In genomic region chr11:12453243-12453642, GRCh38 we compare ENCODE assay signal across 27 cellular contexts.
"Had no signal": no experiment of that assay in that cellular context is flagged by ENCODE, and none has a peak within 500 bp of the region (broad histone marks: within the 10 kb centered on the region; RNA-seq: fewer than 3 reads in every experiment).

No MANE protein-coding gene starts in this region.

- ATAC-seq: activated CD8-positive, alpha-beta T cell treated with anti-CD3 and anti-CD28 coated beads for 36 hours; activated naive CD8-positive, alpha-beta T cell treated with anti-CD3 and anti-CD28 coated beads, Interleukin-2, amount 50 U/mL, for 24 hours; activated T-cell treated with anti-CD3 and anti-CD28 coated beads, Interleukin-2, amount 50 U/mL, for 4 hours; gastrocnemius medialis; left colon; lower lobe of right lung; right lobe of liver; stimulated activated naive CD8-positive, alpha-beta T cell treated with anti-CD3 and anti-CD28 coated beads, Interleukin-15, Interleukin-2, amounts not matched to agents 100 U/mL and 50 U/mL, for 24 hours had no signal

- H2AFZ ChIP-seq: hepatocyte had no signal

- H3K27me3 ChIP-seq: gastrocnemius medialis, hepatocyte, right lobe of liver, upper lobe of left lung, vagina had no signal

- H3K4me2 ChIP-seq: hepatocyte had no signal

- H3K27me3 Mint-ChIP-seq: activated naive CD4-positive, alpha-beta T cell treated with anti-CD3 and anti-CD28 coated beads, Interleukin-2, amount 50 U/mL, for 24 hours; activated naive CD8-positive, alpha-beta T cell treated with anti-CD3 and anti-CD28 coated beads, Interleukin-2, amount 50 U/mL, for 24 hours had no signal

- H3K9me3 Mint-ChIP-seq: activated CD4-positive, alpha-beta T cell treated with anti-CD3 and anti-CD28 coated beads, Interleukin-2, amount 10 ng/mL, durations not matched to agents 24 days and 14 days; activated CD8-positive, alpha-beta T cell treated with anti-CD3 and anti-CD28 coated beads for 36 hours; activated naive CD4-positive, alpha-beta T cell treated with anti-CD3 and anti-CD28 coated beads, Interleukin-2, amount 50 U/mL, for 24 hours; activated naive CD8-positive, alpha-beta T cell treated with anti-CD3 and anti-CD28 coated beads, Interleukin-2, amount 50 U/mL, for 24 hours; activated T-cell treated with anti-CD3 and anti-CD28 coated beads, Interleukin-2, amount 50 U/mL, for 4 hours; activated T-helper 2 cell treated with anti-CD3 and anti-CD28 coated beads, Interferon-gamma antibody, Interleukin-2, Interleukin-4, amounts not matched to agents 10 μg/mL and 5 μg/mL and 100 μg/mL, durations not matched to agents 14 hours and 24 hours and 36 hours; dendritic cell treated with granulocyte-macrophage colony-stimulating factor and Interleukin-4, amounts not matched to agents 40 ng/mL and 50 ng/mL, for 4 days; nephron had no signal

- DNase-seq: activated CD4-positive, alpha-beta T cell treated with anti-CD3 and anti-CD28 coated beads, Interleukin-2, amount 10 ng/mL, durations not matched to agents 24 days and 14 days; activated CD4-positive, CD25-positive, alpha-beta regulatory T cell treated with anti-CD3 and anti-CD28 coated beads, Interleukin-2, amount 50 U/mL, for 72 hours; activated CD8-positive, alpha-beta T cell treated with anti-CD3 and anti-CD28 coated beads for 36 hours; activated naive CD8-positive, alpha-beta T cell treated with anti-CD3 and anti-CD28 coated beads, Interleukin-2, amount 50 U/mL, for 24 hours; activated T-cell treated with anti-CD3 and anti-CD28 coated beads, Interleukin-2, amount 50 U/mL, for 4 hours; amygdala; central memory CD4-positive, alpha-beta T cell; effector CD4-positive, alpha-beta T cell; gastrocnemius medialis; left colon; lower lobe of right lung; mesenchymal stem cell; right lobe of liver; stimulated activated CD4-positive, alpha-beta T cell treated with anti-CD3 and anti-CD28 coated beads, Interleukin-12 subunit alpha, Interleukin-12 subunit beta, amount 100 ng/mL, for 4 hours; stimulated activated CD4-positive, alpha-beta T cell treated with anti-CD3 and anti-CD28 coated beads, Interleukin-4, amount 100 ng/mL, for 1 hour; stimulated activated naive CD8-positive, alpha-beta T cell treated with anti-CD3 and anti-CD28 coated beads, Interleukin-15, Interleukin-2, amounts not matched to agents 100 U/mL and 50 U/mL, for 24 hours; T-helper 2 cell had no signal

- H3K4me3 ChIP-seq: gastrocnemius medialis, hepatocyte, lower lobe of right lung, right lobe of liver, skin epidermis, upper lobe of left lung, vagina had no signal

- H3K36me3 ChIP-seq: gastrocnemius medialis, lower lobe of right lung, neutrophil, right lobe of liver, upper lobe of left lung, vagina had no signal

- H3K27ac Mint-ChIP-seq: activated CD4-positive, alpha-beta T cell treated with anti-CD3 and anti-CD28 coated beads, Interleukin-2, amount 10 ng/mL, durations not matched to agents 24 days and 14 days; activated CD8-positive, alpha-beta T cell treated with anti-CD3 and anti-CD28 coated beads for 36 hours; activated naive CD4-positive, alpha-beta T cell treated with anti-CD3 and anti-CD28 coated beads, Interleukin-2, amount 50 U/mL, for 24 hours; activated naive CD8-positive, alpha-beta T cell treated with anti-CD3 and anti-CD28 coated beads, Interleukin-2, amount 50 U/mL, for 24 hours; activated T-helper 2 cell treated with anti-CD3 and anti-CD28 coated beads, Interferon-gamma antibody, Interleukin-2, Interleukin-4, amounts not matched to agents 10 μg/mL and 5 μg/mL and 100 μg/mL, durations not matched to agents 14 hours and 24 hours and 36 hours; dendritic cell treated with granulocyte-macrophage colony-stimulating factor and Interleukin-4, amounts not matched to agents 40 ng/mL and 50 ng/mL, for 4 days had no signal

- H3K36me3 Mint-ChIP-seq: activated naive CD4-positive, alpha-beta T cell treated with anti-CD3 and anti-CD28 coated beads, Interleukin-2, amount 50 U/mL, for 24 hours had no signal

- H3K4me1 Mint-ChIP-seq: activated CD4-positive, alpha-beta T cell treated with anti-CD3 and anti-CD28 coated beads, Interleukin-2, amount 10 ng/mL, durations not matched to agents 24 days and 14 days; activated naive CD4-positive, alpha-beta T cell treated with anti-CD3 and anti-CD28 coated beads, Interleukin-2, amount 50 U/mL, for 24 hours; activated naive CD8-positive, alpha-beta T cell treated with anti-CD3 and anti-CD28 coated beads, Interleukin-2, amount 50 U/mL, for 24 hours had no signal

- H3K4me3 Mint-ChIP-seq: activated CD4-positive, alpha-beta T cell treated with anti-CD3 and anti-CD28 coated beads, Interleukin-2, amount 10 ng/mL, durations not matched to agents 24 days and 14 days; activated CD8-positive, alpha-beta T cell treated with anti-CD3 and anti-CD28 coated beads for 36 hours; activated naive CD4-positive, alpha-beta T cell treated with anti-CD3 and anti-CD28 coated beads, Interleukin-2, amount 50 U/mL, for 24 hours; activated naive CD8-positive, alpha-beta T cell treated with anti-CD3 and anti-CD28 coated beads, Interleukin-2, amount 50 U/mL, for 24 hours; activated T-cell treated with anti-CD3 and anti-CD28 coated beads, Interleukin-2, amount 50 U/mL, for 4 hours; dendritic cell treated with granulocyte-macrophage colony-stimulating factor and Interleukin-4, amounts not matched to agents 40 ng/mL and 50 ng/mL, for 4 days; nephron had no signal

- H3K4me1 ChIP-seq: right lobe of liver had no signal

- H3K9me3 ChIP-seq: gastrocnemius medialis, lower lobe of right lung, neutrophil, right lobe of liver, upper lobe of left lung, vagina had no signal

- H3K27ac ChIP-seq: epithelial cell of prostate, gastrocnemius medialis, hepatocyte, lower lobe of right lung, neutrophil, right lobe of liver, upper lobe of left lung, vagina had no signal
